ENCODE assay signal across 7 cellular contexts in genomic region chr16:88019041-88019846, GRCh38.
DNase-seq lines count a peak whose midpoint lies in the region; ATAC-seq, FAIRE-seq and TF ChIP-seq lines count a peak whose summit lies in the region.
"Not testable (repeated sequence)": the region's sequence is repeated elsewhere in the genome, so short reads cannot be mapped to it uniquely, and the experiment has no call there.

No MANE protein-coding gene starts in this region.

- not testable (repeated sequence) for ATAC-seq in WTC11; memory B cell (ENCODE audit: low read depth)

- POLR2A ChIA-PET in WTC11 (lab: Charles Lee) = not testable (repeated sequence)
- POLR2A ChIA-PET in H1 (lab: Charles Lee; ENCODE audit: partially characterized antibody) = interaction anchor here (1.9 kb wide), 1 partner anchor 9 kb away, joined by 5 read pairs; no protein-coding TSS in a partner anchor

- H3K27ac ChIP-seq in HUES6 (ENCODE audit: low read depth, low read length); H1 (ENCODE audit: low read depth, low read length): not testable (repeated sequence)

- H2BK5ac ChIP-seq in H1 (ENCODE audit: low read depth, low read length) = not testable (repeated sequence)

- not testable (repeated sequence) for H3K23me2 ChIP-seq in H1 (ENCODE audit: low read depth, low read length)

- H4K91ac ChIP-seq in H1 (replicated peaks; ENCODE audit: insufficient read length, low read length) = not testable (repeated sequence)

- not testable (repeated sequence) for H3K9me3 Mint-ChIP-seq in WTC11; glutamatergic neuron (ENCODE audit: unreplicated experiment); memory B cell

- CTCF ChIA-PET in WTC11 (lab: Charles Lee) (interaction anchor here (0.7 kb wide), 1 partner anchor 104 kb away, joined by 3 read pairs; no protein-coding TSS in a partner anchor), H1 (lab: Charles Lee; ENCODE audit: partially characterized antibody) (interaction anchor here (0.9 to 1.3 kb wide), 2 partner anchors 15 to 63 kb away, joined by 3 read pairs; no protein-coding TSS in a partner anchor)

- H2BK120ac ChIP-seq in H1 (replicated peaks; ENCODE audit: low read depth, low read length) = not testable (repeated sequence)

- peak overlapping the region; percentile 35; the same call in 1 of the 2 replicates for H4K8ac ChIP-seq in H1 (ENCODE audit: extremely low read depth, insufficient read depth, low read length)

- not testable (repeated sequence) for H2BK15ac ChIP-seq in H1 (ENCODE audit: low read length)

- not testable (repeated sequence) for H3K4me3 Mint-ChIP-seq in WTC11, memory B cell
- peak overlapping the region; percentile 30 for H3K4me3 Mint-ChIP-seq in glutamatergic neuron (ENCODE audit: unreplicated experiment)

- TF ChIP-seq CTCF in WTC11 (IDR thresholded peaks at IDR 0.05); H1 (IDR thresholded peaks at IDR 0.05; ENCODE audit: control extremely low read depth in 1 of 3, insufficient read depth in 1 of 3, low read depth in 1 of 3, low read length in 3 of 3); glutamatergic neuron (IDR thresholded peaks at IDR 0.05; ENCODE audit: partially characterized antibody, unreplicated experiment): not testable (repeated sequence)

- H3K4me2 ChIP-seq in H1 (ENCODE audit: insufficient read depth in 1 of 2, low read depth in 2 of 2, low read length in 2 of 2) = peak overlapping the region; percentile 21 to 28; a peak in 3 of 4 replicates

- not testable (repeated sequence) for FAIRE-seq in H1 (lab: Jason Lieb, UNC)

- TF ChIP-seq EP300 in H1 (IDR thresholded peaks at IDR 0.05; ENCODE audit: borderline replicate concordance in 1 of 2, low read depth in 2 of 2, low read length in 2 of 2) = not testable (repeated sequence)

- H3K36me3 Mint-ChIP-seq in WTC11 = peaks cover 24% of the 10 kb centered on the region
- H3K36me3 Mint-ChIP-seq in glutamatergic neuron (ENCODE audit: unreplicated experiment) = not testable (repeated sequence)
- peaks cover 24% of the 10 kb centered on the region for H3K36me3 Mint-ChIP-seq in memory B cell

- H3K9me3 ChIP-seq in ES-I3 (ENCODE audit: control insufficient read depth, insufficient read depth, low read length); HUES6 (ENCODE audit: control insufficient read depth, insufficient read depth, low read depth, low read length); H1 (ENCODE audit: insufficient read depth in 2 of 2, low read depth in 1 of 2, low read length in 1 of 2): not testable (repeated sequence)

- H3K18ac ChIP-seq in H1 (ENCODE audit: extremely low read depth, low read length) = not testable (repeated sequence)

- peak; percentile 55 for DNase-seq in WTC11 (ENCODE audit: low spot score)
- DNase-seq in H1 (ENCODE audit: low read depth in 1 of 2, low spot score in 2 of 2); memory B cell (ENCODE audit: low spot score in 2 of 2): not testable (repeated sequence)
- peak; percentile 60 for DNase-seq in glutamatergic neuron
- peak; percentile 56 for DNase-seq in retina

- H3K27me3 ChIP-seq in HUES6 (ENCODE audit: control insufficient read depth, insufficient read depth, low read length); H1 (replicated peaks in 1 of 4; ENCODE audit: control insufficient read depth in 3 of 4, extremely low read depth in 1 of 4, insufficient read depth in 3 of 4, low read length in 3 of 4): not testable (repeated sequence)

- not testable (repeated sequence) for H3K23ac ChIP-seq in H1 (ENCODE audit: insufficient read length)

- 83% methylated on average over 18 of the region's 61 CpGs; no CpG with 5 or more reads in 1 of the 2 experiments for WGBS in H1 (ENCODE audit: extremely low coverage in 1 of 2, insufficient coverage in 1 of 2, insufficient read length in 1 of 2, insufficient replicate concordance in 2 of 2, low coverage in 1 of 2, low lambda C conversion rate in 2 of 2, missing lambda C conversion rate in 1 of 2), 2 experiments

- H3K56ac ChIP-seq in H1 (replicated peaks; ENCODE audit: insufficient read length, low read depth, low read length) = not testable (repeated sequence)

- not testable (repeated sequence) for H2AFZ ChIP-seq in H1 (ENCODE audit: low read length)

- TF ChIP-seq POLR2A in H1 (IDR thresholded peaks at IDR 0.05; ENCODE audit: control extremely low read depth in 1 of 2, low read depth in 2 of 2, low read length in 2 of 2) = not testable (repeated sequence)

- H2BK20ac ChIP-seq in H1 (ENCODE audit: low read length) = not testable (repeated sequence)

- H3K36me3 ChIP-seq in ES-I3 (ENCODE audit: insufficient read depth, low read length); HUES6 (ENCODE audit: control insufficient read depth, insufficient read depth, low read length); H1 (ENCODE audit: control insufficient read depth in 2 of 4, insufficient read depth in 4 of 4, low read length in 3 of 4): not testable (repeated sequence)

- not testable (repeated sequence) for H3K14ac ChIP-seq in H1 (ENCODE audit: insufficient read length)

- TF ChIP-seq RAD21 in H1 (IDR thresholded peaks at IDR 0.05 in 1 of 2, conservative IDR thresholded peaks at IDR 0.05 in 1 of 2; ENCODE audit: low read depth in 2 of 2, low read length in 2 of 2) = not testable (repeated sequence)

- not testable (repeated sequence) for H3K4me1 ChIP-seq in ES-I3 (ENCODE audit: insufficient read depth, low read length); HUES6 (ENCODE audit: control insufficient read depth, insufficient read depth, low read length); H1 (replicated peaks in 1 of 4; ENCODE audit: control insufficient read depth in 3 of 4, insufficient read depth in 4 of 4, low read length in 3 of 4)

- not testable (repeated sequence) for H4K20me1 ChIP-seq in H1 (replicated peaks in 1 of 2; ENCODE audit: control insufficient read depth in 1 of 2, insufficient read depth in 2 of 2, low read length in 2 of 2)

- not testable (repeated sequence) for H3K4ac ChIP-seq in H1 (replicated peaks; ENCODE audit: insufficient read length, low read depth, low read length)

- not testable (repeated sequence) for H2BK12ac ChIP-seq in H1 (ENCODE audit: low read depth, low read length)

- H3K4me3 ChIP-seq in HUES6 (ENCODE audit: low read depth, low read length) = peak overlapping the region; percentile 36; the same call in 1 of the 2 replicates
- not testable (repeated sequence) for H3K4me3 ChIP-seq in H1 (ENCODE audit: extremely low read depth in 1 of 4, insufficient read depth in 2 of 4, low read depth in 3 of 4, low read length in 4 of 4)

- H3K79me2 ChIP-seq in H1 (ENCODE audit: control insufficient read depth in 1 of 2, insufficient read depth in 2 of 2, low read length in 2 of 2) = not testable (repeated sequence)

- H3K4me1 Mint-ChIP-seq in WTC11 = not testable (repeated sequence)
- H3K4me1 Mint-ChIP-seq in glutamatergic neuron (ENCODE audit: low read depth, unreplicated experiment) = peaks cover 23% of the 10 kb centered on the region
- H3K4me1 Mint-ChIP-seq in memory B cell = peaks cover 14% of the 10 kb centered on the region

- H3K27me3 Mint-ChIP-seq in WTC11 (ENCODE audit: low read depth); glutamatergic neuron (ENCODE audit: unreplicated experiment); memory B cell: not testable (repeated sequence)

- H2AK5ac ChIP-seq in H1 (ENCODE audit: low read depth, low read length) = not testable (repeated sequence)

- peak overlapping the region; percentile 92 for H3K27ac Mint-ChIP-seq in WTC11
- H3K27ac Mint-ChIP-seq in glutamatergic neuron (ENCODE audit: unreplicated experiment) = peak overlapping the region; percentile 72
- H3K27ac Mint-ChIP-seq in memory B cell = peak overlapping the region; percentile 24

- not testable (repeated sequence) for H3K79me1 ChIP-seq in H1 (ENCODE audit: low read depth, low read length)

- H3K9ac ChIP-seq in ES-I3 (ENCODE audit: low read depth, low read length) (peak overlapping the region; percentile 40; the same call in 1 of the 2 replicates), HUES6 (ENCODE audit: low read length) (peak overlapping the region; percentile 39)
- not testable (repeated sequence) for H3K9ac ChIP-seq in H1 (replicated peaks in 1 of 4; ENCODE audit: extremely low read depth in 1 of 4, low read depth in 3 of 4, low read length in 3 of 4)

- not testable (repeated sequence) for H4K5ac ChIP-seq in H1 (ENCODE audit: insufficient read length, low read depth, low read length)

TF ChIP-seq in H1, 55 proteins besides CTCF, POLR2A, EP300 and RAD21:
- TF ChIP-seq MAX (IDR thresholded peaks at IDR 0.05) (peak; percentile 14; the same call in 1 of the 2 replicates), E2F6 (IDR thresholded peaks at IDR 0.05) (peak; percentile 24; the same call in 1 of the 2 replicates)

Comparison
In these comparisons a context has a peak if more than half of its experiments do, and no peak if none do; other contexts are left out.
1. H3K27ac Mint-ChIP-seq: peak in every context shown above with its lines; median percentile 92 in WTC11; 72 in glutamatergic neuron; 24 in memory B cell.